1 cellular context compared by ENCODE assay signal in genomic region chr1:93708734-93709481, GRCh38.
TF ChIP-seq lines count a peak whose summit lies in the region.

No MANE protein-coding gene starts in this region.

TF ChIP-seq in WTC11, 78 proteins besides CTCF, POLR2A, EP300 and RAD21 (continued from another document):
- TF ChIP-seq, protein P1, sequence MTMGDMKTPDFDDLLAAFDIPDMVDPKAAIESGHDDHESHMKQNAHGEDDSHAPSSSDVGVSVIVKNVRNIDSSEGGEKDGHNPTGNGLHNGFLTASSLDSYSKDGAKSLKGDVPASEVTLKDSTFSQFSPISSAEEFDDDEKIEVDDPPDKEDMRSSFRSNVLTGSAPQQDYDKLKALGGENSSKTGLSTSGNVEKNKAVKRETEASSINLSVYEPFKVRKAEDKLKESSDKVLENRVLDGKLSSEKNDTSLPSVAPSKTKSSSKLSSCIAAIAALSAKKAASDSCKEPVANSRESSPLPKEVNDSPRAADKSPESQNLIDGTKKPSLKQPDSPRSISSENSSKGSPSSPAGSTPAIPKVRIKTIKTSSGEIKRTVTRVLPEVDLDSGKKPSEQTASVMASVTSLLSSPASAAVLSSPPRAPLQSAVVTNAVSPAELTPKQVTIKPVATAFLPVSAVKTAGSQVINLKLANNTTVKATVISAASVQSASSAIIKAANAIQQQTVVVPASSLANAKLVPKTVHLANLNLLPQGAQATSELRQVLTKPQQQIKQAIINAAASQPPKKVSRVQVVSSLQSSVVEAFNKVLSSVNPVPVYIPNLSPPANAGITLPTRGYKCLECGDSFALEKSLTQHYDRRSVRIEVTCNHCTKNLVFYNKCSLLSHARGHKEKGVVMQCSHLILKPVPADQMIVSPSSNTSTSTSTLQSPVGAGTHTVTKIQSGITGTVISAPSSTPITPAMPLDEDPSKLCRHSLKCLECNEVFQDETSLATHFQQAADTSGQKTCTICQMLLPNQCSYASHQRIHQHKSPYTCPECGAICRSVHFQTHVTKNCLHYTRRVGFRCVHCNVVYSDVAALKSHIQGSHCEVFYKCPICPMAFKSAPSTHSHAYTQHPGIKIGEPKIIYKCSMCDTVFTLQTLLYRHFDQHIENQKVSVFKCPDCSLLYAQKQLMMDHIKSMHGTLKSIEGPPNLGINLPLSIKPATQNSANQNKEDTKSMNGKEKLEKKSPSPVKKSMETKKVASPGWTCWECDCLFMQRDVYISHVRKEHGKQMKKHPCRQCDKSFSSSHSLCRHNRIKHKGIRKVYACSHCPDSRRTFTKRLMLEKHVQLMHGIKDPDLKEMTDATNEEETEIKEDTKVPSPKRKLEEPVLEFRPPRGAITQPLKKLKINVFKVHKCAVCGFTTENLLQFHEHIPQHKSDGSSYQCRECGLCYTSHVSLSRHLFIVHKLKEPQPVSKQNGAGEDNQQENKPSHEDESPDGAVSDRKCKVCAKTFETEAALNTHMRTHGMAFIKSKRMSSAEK (CRISPR knock-in tag; IDR thresholded peaks at IDR 0.05; ENCODE audit: borderline replicate concordance): no peak
- TF ChIP-seq, protein P2, sequence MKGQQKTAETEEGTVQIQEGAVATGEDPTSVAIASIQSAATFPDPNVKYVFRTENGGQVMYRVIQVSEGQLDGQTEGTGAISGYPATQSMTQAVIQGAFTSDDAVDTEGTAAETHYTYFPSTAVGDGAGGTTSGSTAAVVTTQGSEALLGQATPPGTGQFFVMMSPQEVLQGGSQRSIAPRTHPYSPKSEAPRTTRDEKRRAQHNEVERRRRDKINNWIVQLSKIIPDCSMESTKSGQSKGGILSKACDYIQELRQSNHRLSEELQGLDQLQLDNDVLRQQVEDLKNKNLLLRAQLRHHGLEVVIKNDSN (CRISPR knock-in tag; IDR thresholded peaks at IDR 0.05): no peak
- TF ChIP-seq SOX15 (CRISPR knock-in tag; IDR thresholded peaks at IDR 0.05) (no peak), FOXP1 (CRISPR knock-in tag; IDR thresholded peaks at IDR 0.05; ENCODE audit: borderline replicate concordance) (no peak), NR2C2 (CRISPR knock-in tag; IDR thresholded peaks at IDR 0.05) (no peak), PRRX2 (CRISPR knock-in tag; IDR thresholded peaks at IDR 0.05) (no peak), IRF2 (CRISPR knock-in tag; IDR thresholded peaks at IDR 0.05; ENCODE audit: borderline replicate concordance, low read depth) (no peak), RORB (CRISPR knock-in tag; IDR thresholded peaks at IDR 0.05) (no peak)
